In the genomic region with DNA sequence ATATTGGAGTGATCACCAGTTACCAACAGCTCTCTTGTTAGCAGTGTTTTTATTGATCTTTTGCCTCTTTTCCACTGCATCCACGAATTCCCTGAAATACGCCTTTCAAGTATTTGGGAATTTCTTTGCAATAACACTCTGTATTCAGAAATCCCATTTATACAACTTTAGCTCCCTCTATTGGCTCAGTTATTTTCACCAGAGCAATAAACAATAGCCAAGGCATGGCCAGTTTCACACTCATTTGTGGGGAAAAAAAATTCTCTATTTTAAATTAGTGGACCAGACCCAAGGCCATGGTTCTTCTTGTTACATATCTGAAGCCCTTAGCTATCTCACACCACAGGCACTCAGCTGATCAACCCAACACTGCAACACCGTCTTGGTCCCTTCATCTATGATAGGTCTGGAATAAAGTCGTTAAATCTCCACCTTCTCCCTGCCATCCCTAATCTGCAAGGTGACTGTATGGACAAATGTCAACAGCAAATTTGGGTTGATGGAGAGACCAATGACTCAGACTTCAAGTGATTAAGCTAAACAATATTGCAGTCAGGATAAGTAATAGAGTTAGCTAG, we compare ENCODE assay signal across 9 cellular contexts.
DNase-seq lines count a peak whose midpoint lies in the region; ATAC-seq and TF ChIP-seq lines count a peak whose summit lies in the region.
"Had no signal": no experiment of that assay in that cellular context is flagged by ENCODE, and none has a peak within 500 bp of the region (broad histone marks: within the 10 kb centered on the region; RNA-seq: fewer than 3 reads in every experiment).

No MANE protein-coding gene starts in this region.

- DNase-seq in GM12864 (ENCODE audit: low read depth) (no peak), NCI-H82 (lab: John Stamatoyannopoulos, UW) (peak; percentile 89), epithelial cell of prostate (ENCODE audit: low read depth, low spot score) (peak; percentile 5), retina (peak; percentile 23), CD14-positive monocyte (ENCODE audit: low spot score) (no peak), GM19240 (ENCODE audit: insufficient read length, low spot score) (no peak), NOMO-1 treated with dmso at 0.1 percent for 144 hours (lab: John Stamatoyannopoulos, UW; ENCODE audit: unreplicated experiment) (no peak)
- DNase-seq: T-helper 1 cell had no signal

- no peak overlapping the region for H3K4me3 Mint-ChIP-seq in CD14-positive monocyte

- no peak overlapping the region for H3K4me3 ChIP-seq in GM12864 (ENCODE audit: low read depth, low read length)

- peaks cover 0 to 4% (median 0%) of the 10 kb centered on the region in 7 donors for H3K9me3 Mint-ChIP-seq in CD14-positive monocyte

- H3K27ac Mint-ChIP-seq in CD14-positive monocyte: no peak overlapping the region

- peak; percentile 4 for TF ChIP-seq CTCF in GM12864 (IDR thresholded peaks at IDR 0.05; ENCODE audit: low read depth, low read length, missing control alignments)
- no peak for TF ChIP-seq CTCF in CD14-positive monocyte (IDR thresholded peaks at IDR 0.05)

- intact Hi-C loops in CD14-positive monocyte (cut with micrococcal nuclease): no loop called here

- no peaks in the 10 kb centered on the region for H3K36me3 Mint-ChIP-seq in CD14-positive monocyte

- peaks cover 4% of the 10 kb centered on the region for H3K4me1 Mint-ChIP-seq in CD14-positive monocyte

- H3K27ac ChIP-seq in epithelial cell of prostate: peak overlapping the region; percentile 65

- ATAC-seq in GM21717 (IDR thresholded peaks at IDR 0.05; ENCODE audit: unreplicated experiment): no peak

- H3K27me3 Mint-ChIP-seq in CD14-positive monocyte (ENCODE audit: low read depth in 3 of 3): peaks cover 0 to 1% (median 0%) of the 10 kb centered on the region in 3 donors

Comparison
In these comparisons a context has a peak if more than half of its experiments do, and no peak if none do; other contexts are left out.
1. DNase-seq: peak in NCI-H82 (single experiment), epithelial cell of prostate (single experiment) and retina (single experiment); none in GM12864 (single experiment), CD14-positive monocyte (single experiment), GM19240 (single experiment) and NOMO-1 treated with dmso at 0.1 percent for 144 hours (single experiment).